In genomic region chr2:219197388-219197787, GRCh38 we compare ENCODE assay signal across 28 cellular contexts. TPM values are rescaled to one million over a fixed set of nuclear protein-coding genes. Genes with fewer than 3 reads are reported as not detected.
"Had no signal": no experiment of that assay in that cellular context is flagged by ENCODE, and none has a peak within 500 bp of the region (broad histone marks: within the 10 kb centered on the region; RNA-seq: fewer than 3 reads in every experiment).

No MANE protein-coding gene starts in this region.

- H3K36me3 Mint-ChIP-seq: mesothelial cell of epicardium, naive B cell had no signal

- H3K36me3 ChIP-seq: esophagus squamous epithelium, gastrocnemius medialis, heart right ventricle, left lung, lower lobe of right lung had no signal

- H3K4me3 Mint-ChIP-seq: endodermal cell, mesothelial cell of epicardium, naive B cell had no signal

- H3K9me3 Mint-ChIP-seq: mesothelial cell of epicardium, naive B cell had no signal

- DNase-seq: dermis blood vessel endothelial cell; dorsolateral prefrontal cortex; effector CD4-positive, alpha-beta T cell; effector memory CD4-positive, alpha-beta T cell; endodermal cell; erythroblast; esophagus squamous epithelium; foreskin fibroblast; foreskin melanocyte; gastrocnemius medialis; glutamatergic neuron; heart right ventricle; hippocampal formation; left cardiac atrium; left lung; left ventricle myocardium superior; lower lobe of right lung; mesenchymal stem cell; mucosa of descending colon; naive B cell had no signal

- H3K9me3 ChIP-seq: esophagus squamous epithelium, gastrocnemius medialis, heart right ventricle, left lung, lower lobe of right lung, mucosa of descending colon had no signal

- H3K27ac ChIP-seq: coronary artery, dorsolateral prefrontal cortex, epithelial cell of prostate, esophagus squamous epithelium, gastrocnemius medialis, heart right ventricle, left lung, lower lobe of right lung had no signal

- H3K27me3 ChIP-seq: dorsolateral prefrontal cortex had no signal

- H3K4me3 ChIP-seq: coronary artery, dorsolateral prefrontal cortex, esophagus squamous epithelium, gastrocnemius medialis, heart right ventricle, left lung, lower lobe of right lung, mucosa of descending colon had no signal

- H3K4me1 ChIP-seq: esophagus squamous epithelium, gastrocnemius medialis, heart right ventricle, left lung, lower lobe of right lung had no signal

- FAIRE-seq: endometrium, islet of Langerhans, keratinocyte had no signal

- ATAC-seq: esophagus mucosa, gastrocnemius medialis, heart right ventricle, left cardiac atrium, left lung, left ventricle myocardium superior, lower lobe of right lung, mucosa of descending colon had no signal

- H3K4me1 Mint-ChIP-seq: endodermal cell, mesothelial cell of epicardium had no signal

- H3K27ac Mint-ChIP-seq: endodermal cell, mesothelial cell of epicardium, naive B cell had no signal

RNA-seq across cellular contexts. Expression of gene SLC23A3, which starts 27.6 kb away (rescaled TPM):
- total RNA-seq: myocyte had no signal
